In the genomic region with DNA sequence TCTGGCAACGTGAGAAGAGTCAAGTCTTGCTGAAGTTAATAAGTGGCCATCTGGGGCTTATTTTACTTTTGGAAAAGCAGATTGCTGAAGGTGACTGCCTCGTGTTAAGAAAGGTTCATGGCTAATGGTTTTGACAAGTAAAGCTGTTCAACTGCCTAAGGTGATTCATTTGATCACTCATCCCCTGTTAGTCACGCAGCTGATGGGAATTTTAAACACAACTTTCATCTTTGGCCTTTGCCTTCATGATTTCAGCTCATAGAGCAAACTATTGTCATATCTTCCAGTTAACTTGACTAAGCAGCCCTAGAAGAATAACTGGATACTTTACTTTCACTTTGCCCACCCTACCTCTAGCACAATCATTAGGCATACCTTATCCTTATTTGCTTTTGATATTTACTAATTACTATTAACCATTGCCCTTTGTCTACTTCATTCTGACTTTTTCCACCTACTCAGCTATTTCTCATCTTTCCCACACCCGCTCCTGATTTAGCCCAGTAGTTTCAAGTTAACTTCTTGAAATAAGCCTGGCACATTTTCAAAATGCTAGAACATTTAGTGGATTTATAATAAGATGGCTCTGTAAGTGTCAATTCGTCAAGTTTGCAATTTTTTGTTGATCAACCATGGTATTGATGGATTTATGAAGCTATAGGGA, we compare ENCODE assay signal across 11 cellular contexts.
DNase-seq lines count a peak whose midpoint lies in the region; ATAC-seq, FAIRE-seq and TF ChIP-seq lines count a peak whose summit lies in the region.
"Had no signal": no experiment of that assay in that cellular context is flagged by ENCODE, and none has a peak within 500 bp of the region (broad histone marks: within the 10 kb centered on the region; RNA-seq: fewer than 3 reads in every experiment).

No MANE protein-coding gene starts in this region.

- H3K4me3 ChIP-seq in K562 (no peak overlapping the region), BE2C (ENCODE audit: low read depth, low read length) (no peak overlapping the region)

- WGBS in K562 (ENCODE audit: insufficient coverage, low coverage, missing lambda C conversion rate): 0% methylated on average over 5 of the region's 5 CpGs

- H4K20me1 ChIP-seq in K562 (replicated peaks; ENCODE audit: control insufficient read depth, insufficient read depth, low read length): no peaks in the 10 kb centered on the region

- H3K9me3 Mint-ChIP-seq in Calu3 (ENCODE audit: low read depth, unreplicated experiment): peaks cover 3% of the 10 kb centered on the region
- H3K9me3 Mint-ChIP-seq: natural killer cell had no signal

- no peak overlapping the region for H3K27ac ChIP-seq in K562 (ENCODE audit: extremely low read depth, low read depth, low read length)

- no peaks in the 10 kb centered on the region for H3K9me3 ChIP-seq in K562 (replicated peaks; ENCODE audit: control insufficient read depth, insufficient read depth, low read depth, low read length)
- H3K9me3 ChIP-seq in BE2C: no peaks in the 10 kb centered on the region

- TF ChIP-seq RAD21 in K562 (CRISPR knock-in tag; conservative IDR thresholded peaks at IDR 0.05 in 1 of 2, IDR thresholded peaks at IDR 0.05 in 1 of 2): no peak

- no peaks in the 10 kb centered on the region for H3K36me3 Mint-ChIP-seq in Calu3 (ENCODE audit: insufficient read depth, unreplicated experiment)
- H3K36me3 Mint-ChIP-seq: natural killer cell had no signal

- peak overlapping the region; percentile 52 for H3K27ac Mint-ChIP-seq in Calu3 (ENCODE audit: unreplicated experiment)
- H3K27ac Mint-ChIP-seq: natural killer cell had no signal

- no peak overlapping the region for H2AFZ ChIP-seq in K562 (ENCODE audit: low read depth, low read length)

- intact Hi-C loops in Calu3 (cut with micrococcal nuclease; ENCODE audit: unreplicated experiment): no loop called here
- intact Hi-C loops in K562 (cut with micrococcal nuclease): no loop called here

- H3K27me3 ChIP-seq in K562 (ENCODE audit: control insufficient read depth in 2 of 2, insufficient read depth in 2 of 2, low read length in 2 of 2) (no peaks in the 10 kb centered on the region), BE2C (no peaks in the 10 kb centered on the region)

- H3K9ac ChIP-seq in K562 (ENCODE audit: insufficient read depth in 1 of 2, low read depth in 2 of 2, low read length in 2 of 2): no peak overlapping the region

- H3K4me2 ChIP-seq in K562 (ENCODE audit: insufficient read depth, low read length): no peak overlapping the region

- no peak for TF ChIP-seq CTCF in Calu3 (IDR thresholded peaks at IDR 0.05; ENCODE audit: unreplicated experiment)
- TF ChIP-seq CTCF in K562 (IDR thresholded peaks at IDR 0.05 in 2 of 3, conservative IDR thresholded peaks at IDR 0.05 in 1 of 3; ENCODE audit: insufficient read depth in 2 of 3, low read depth in 1 of 3, low read length in 3 of 3): no peak
- TF ChIP-seq CTCF in BE2C (IDR thresholded peaks at IDR 0.05; ENCODE audit: low read depth, low read length): no peak

- POLR2A ChIA-PET in K562 (lab: Yijun Ruan, JAX): no interaction called here

- no peaks in the 10 kb centered on the region for H3K9me1 ChIP-seq in K562 (ENCODE audit: control insufficient read depth, insufficient read depth, low read length)

- peaks cover 29% of the 10 kb centered on the region for H3K4me1 Mint-ChIP-seq in Calu3 (ENCODE audit: low read depth, unreplicated experiment)
- H3K4me1 Mint-ChIP-seq: natural killer cell had no signal

- H3K79me2 ChIP-seq in K562 (ENCODE audit: control insufficient read depth, insufficient read depth, low read length): no peaks in the 10 kb centered on the region

- BruUV-seq in Calu3 (replicated peaks; lab: Mats Ljungman, UMichigan) (no TSS peak), K562 (replicated peaks; lab: Mats Ljungman, UMichigan) (no TSS peak)

- no peak overlapping the region for H3K4me3 Mint-ChIP-seq in Calu3 (ENCODE audit: low read depth, unreplicated experiment)
- H3K4me3 Mint-ChIP-seq: natural killer cell had no signal

- TF ChIP-seq EP300 in K562 (IDR thresholded peaks at IDR 0.05; ENCODE audit: low read length): no peak

- FAIRE-seq in K562 (lab: Jason Lieb, UNC): no peak

- no peak for TF ChIP-seq POLR2A in K562 (conservative IDR thresholded peaks at IDR 0.05)

- in situ Hi-C loops in K562 (cut with MboI): no loop called here

- no peaks in the 10 kb centered on the region for H3K27me3 Mint-ChIP-seq in Calu3 (ENCODE audit: unreplicated experiment)

- H3K4me1 ChIP-seq in K562 (replicated peaks in 1 of 2; ENCODE audit: control insufficient read depth in 2 of 2, insufficient read depth in 2 of 2, low read length in 2 of 2) (no peaks in the 10 kb centered on the region), BE2C (no peaks in the 10 kb centered on the region)

- H3K36me3 ChIP-seq in K562 (ENCODE audit: control insufficient read depth, insufficient read depth, low read length) (no peaks in the 10 kb centered on the region), BE2C (no peaks in the 10 kb centered on the region)

- CTCF ChIA-PET in Calu3 (lab: Charles Lee) (no interaction called here), K562 (lab: Yijun Ruan, JAX; ENCODE audit: low intra/inter-chr PET ratio) (no interaction called here)

- DNase-seq in Calu3 (no peak), LHCN-M2 (ENCODE audit: low read depth) (peak; percentile 80), K562 (ENCODE audit: extremely low read depth in 1 of 4, low spot score in 3 of 4) (no peak), kidney glomerular epithelial cell (lab: John Stamatoyannopoulos, UW) (peak; percentile 21), NCI-H774 (lab: John Stamatoyannopoulos, UW) (no peak), NK-92 (lab: John Stamatoyannopoulos, UW; ENCODE audit: unreplicated experiment) (no peak), BE2C (no peak), NCI-H1417 (lab: John Stamatoyannopoulos, UW) (no peak)
- DNase-seq: aorta, natural killer cell, NCI-H510A treated with DMSO at 0.1 percent for 48 hours had no signal

- no peak for ATAC-seq in K562
- ATAC-seq: natural killer cell had no signal

TF ChIP-seq in K562, 482 proteins besides CTCF, POLR2A, EP300 and RAD21:
- TF ChIP-seq MAFG (tag; conservative IDR thresholded peaks at IDR 0.05) (0 out of 2 replicates have a peak, but pooled peaks have one; percentile 29), GABPA (tag; conservative IDR thresholded peaks at IDR 0.05; ENCODE audit: low read depth) (no peak), ZNF316 (IDR thresholded peaks at IDR 0.05) (peak; percentile 53), C11orf30 (IDR thresholded peaks at IDR 0.05; ENCODE audit: low read depth) (peak; percentile 31; the same call in 1 of the 2 replicates)
TF ChIP-seq in K562: peak in this region for 3.

Comparison
In these comparisons a context has a peak if more than half of its experiments do, and no peak if none do; other contexts are left out.
1. DNase-seq: peak in LHCN-M2 (single experiment) and kidney glomerular epithelial cell (single experiment); none in Calu3 (single experiment), K562 (0 of 4), NCI-H774 (single experiment), NK-92 (single experiment), BE2C (single experiment) and NCI-H1417 (0 of 3).